1 cellular context compared by ENCODE assay signal in genomic region chr1:113041569-113042335, GRCh38.
TF ChIP-seq lines count a peak whose summit lies in the region.

No MANE protein-coding gene starts in this region.

TF ChIP-seq in K562, 482 proteins besides CTCF, POLR2A, EP300 and RAD21 (continued from another document):
- TF ChIP-seq WHSC1 (IDR thresholded peaks at IDR 0.05; ENCODE audit: low read length) (no peak), ZNF639 (CRISPR knock-in tag; conservative IDR thresholded peaks at IDR 0.05 in 1 of 2, IDR thresholded peaks at IDR 0.05 in 1 of 2) (0 out of 4 replicates have a peak, but pooled peaks of 1 of the 2 experiments have one; percentile 51), ZNF696 (CRISPR knock-in tag; conservative IDR thresholded peaks at IDR 0.05) (no peak), STAT6 (CRISPR knock-in tag; IDR thresholded peaks at IDR 0.05) (no peak), SRF (CRISPR knock-in tag; IDR thresholded peaks at IDR 0.05) (no peak), PTBP1 (IDR thresholded peaks at IDR 0.05; ENCODE audit: low read depth, low read length) (no peak), ZNF830 (CRISPR knock-in tag; IDR thresholded peaks at IDR 0.05) (no peak), BCLAF1 (IDR thresholded peaks at IDR 0.05; ENCODE audit: borderline replicate concordance in 1 of 2, control insufficient read depth in 1 of 2, low read depth in 2 of 2, low read length in 1 of 2) (no peak), EGR1 (conservative IDR thresholded peaks at IDR 0.05) (no peak), AFF1 (IDR thresholded peaks at IDR 0.05; ENCODE audit: low read depth in 1 of 2, partially characterized antibody in 2 of 2) (no peak), HMGN3 (IDR thresholded peaks at IDR 0.05; ENCODE audit: borderline replicate concordance, extremely low read depth, insufficient read length, low read depth, low read length) (no peak), MAZ (CRISPR knock-in tag; conservative IDR thresholded peaks at IDR 0.05 in 1 of 2, IDR thresholded peaks at IDR 0.05 in 1 of 2) (no peak), MLX (CRISPR knock-in tag; conservative IDR thresholded peaks at IDR 0.05) (no peak), ATF7 (IDR thresholded peaks at IDR 0.05) (no peak), MEF2A (IDR thresholded peaks at IDR 0.05; ENCODE audit: control insufficient read depth, low read depth, low read length) (no peak), PRPF4 (IDR thresholded peaks at IDR 0.05; ENCODE audit: insufficient read depth, low read depth, low read length, poor library complexity, severe bottlenecking) (no peak), HBP1 (CRISPR knock-in tag; IDR thresholded peaks at IDR 0.05) (no peak), TAF1 (IDR thresholded peaks at IDR 0.05; ENCODE audit: control insufficient read depth, extremely low read depth, insufficient read depth, low read length, severe bottlenecking) (no peak), MAX (CRISPR knock-in tag; IDR thresholded peaks at IDR 0.05) (no peak), CEBPB (tag; IDR thresholded peaks at IDR 0.05) (no peak), BRD9 (IDR thresholded peaks at IDR 0.05; ENCODE audit: low read depth, partially characterized antibody) (no peak), FOXJ2 (tag; IDR thresholded peaks at IDR 0.05) (no peak)
- TF ChIP-seq, protein P1, sequence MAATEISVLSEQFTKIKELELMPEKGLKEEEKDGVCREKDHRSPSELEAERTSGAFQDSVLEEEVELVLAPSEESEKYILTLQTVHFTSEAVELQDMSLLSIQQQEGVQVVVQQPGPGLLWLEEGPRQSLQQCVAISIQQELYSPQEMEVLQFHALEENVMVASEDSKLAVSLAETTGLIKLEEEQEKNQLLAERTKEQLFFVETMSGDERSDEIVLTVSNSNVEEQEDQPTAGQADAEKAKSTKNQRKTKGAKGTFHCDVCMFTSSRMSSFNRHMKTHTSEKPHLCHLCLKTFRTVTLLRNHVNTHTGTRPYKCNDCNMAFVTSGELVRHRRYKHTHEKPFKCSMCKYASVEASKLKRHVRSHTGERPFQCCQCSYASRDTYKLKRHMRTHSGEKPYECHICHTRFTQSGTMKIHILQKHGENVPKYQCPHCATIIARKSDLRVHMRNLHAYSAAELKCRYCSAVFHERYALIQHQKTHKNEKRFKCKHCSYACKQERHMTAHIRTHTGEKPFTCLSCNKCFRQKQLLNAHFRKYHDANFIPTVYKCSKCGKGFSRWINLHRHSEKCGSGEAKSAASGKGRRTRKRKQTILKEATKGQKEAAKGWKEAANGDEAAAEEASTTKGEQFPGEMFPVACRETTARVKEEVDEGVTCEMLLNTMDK (IDR thresholded peaks at IDR 0.05; ENCODE audit: borderline replicate concordance, insufficient read depth, low read depth, low read length, poor library complexity, severe bottlenecking), result no peak
- TF ChIP-seq, protein P2, sequence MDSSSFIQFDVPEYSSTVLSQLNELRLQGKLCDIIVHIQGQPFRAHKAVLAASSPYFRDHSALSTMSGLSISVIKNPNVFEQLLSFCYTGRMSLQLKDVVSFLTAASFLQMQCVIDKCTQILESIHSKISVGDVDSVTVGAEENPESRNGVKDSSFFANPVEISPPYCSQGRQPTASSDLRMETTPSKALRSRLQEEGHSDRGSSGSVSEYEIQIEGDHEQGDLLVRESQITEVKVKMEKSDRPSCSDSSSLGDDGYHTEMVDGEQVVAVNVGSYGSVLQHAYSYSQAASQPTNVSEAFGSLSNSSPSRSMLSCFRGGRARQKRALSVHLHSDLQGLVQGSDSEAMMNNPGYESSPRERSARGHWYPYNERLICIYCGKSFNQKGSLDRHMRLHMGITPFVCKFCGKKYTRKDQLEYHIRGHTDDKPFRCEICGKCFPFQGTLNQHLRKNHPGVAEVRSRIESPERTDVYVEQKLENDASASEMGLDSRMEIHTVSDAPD (CRISPR knock-in tag; IDR thresholded peaks at IDR 0.05), result no peak
TF ChIP-seq in K562: peak in this region for 49.
